19 cellular contexts compared by ENCODE assay signal in genomic region chrX:43481601-43482000, GRCh38.
"Had no signal": no experiment of that assay in that cellular context is flagged by ENCODE, and none has a peak within 500 bp of the region (broad histone marks: within the 10 kb centered on the region; RNA-seq: fewer than 3 reads in every experiment).

No MANE protein-coding gene starts in this region.

- H3K9me3 Mint-ChIP-seq: activated T-helper 17 cell treated with anti-CD3 and anti-CD28 coated beads, Interleukin-2, amount 50 U/mL, for 72 hours had no signal

- DNase-seq: activated CD4-positive, alpha-beta T cell treated with anti-CD3 and anti-CD28 coated beads, Interleukin-2, amount 50 U/mL, for 4 hours; activated CD4-positive, CD25-positive, alpha-beta regulatory T cell treated with anti-CD3 and anti-CD28 coated beads, Interleukin-2, amount 50 U/mL, for 72 hours; activated naive CD4-positive, alpha-beta T cell treated with Interleukin-2 at 50 U/mL for 16 hours; activated T-cell treated with anti-CD3 and anti-CD28 coated beads for 4 hours; anterior cingulate cortex; brain microvascular endothelial cell; effector memory CD4-positive, alpha-beta T cell; foreskin melanocyte; head of caudate nucleus; left lung; mammary epithelial cell; naive B cell; nucleus accumbens; right cardiac atrium; stimulated activated naive CD8-positive, alpha-beta T cell treated with anti-CD3 and anti-CD28 coated beads, Interleukin-15, Interleukin-2, amounts not matched to agents 100 U/mL and 50 U/mL, for 24 hours; T-helper 2 cell; transverse colon had no signal

- H3K4me1 Mint-ChIP-seq: activated T-helper 17 cell treated with anti-CD3 and anti-CD28 coated beads, Interleukin-2, amount 50 U/mL, for 72 hours had no signal

- H3K27ac Mint-ChIP-seq: activated T-helper 17 cell treated with anti-CD3 and anti-CD28 coated beads, Interleukin-2, amount 50 U/mL, for 72 hours; naive B cell; progenitor cell of endocrine pancreas had no signal

- ATAC-seq: activated T-helper 17 cell treated with anti-CD3 and anti-CD28 coated beads, Interleukin-2, amount 50 U/mL, for 72 hours; left lung; right cardiac atrium; stimulated activated naive CD8-positive, alpha-beta T cell treated with anti-CD3 and anti-CD28 coated beads, Interleukin-15, Interleukin-2, amounts not matched to agents 100 U/mL and 50 U/mL, for 24 hours had no signal

- H3K4me3 Mint-ChIP-seq: activated T-helper 17 cell treated with anti-CD3 and anti-CD28 coated beads, Interleukin-2, amount 50 U/mL, for 72 hours; naive B cell had no signal
